In the genomic region with DNA sequence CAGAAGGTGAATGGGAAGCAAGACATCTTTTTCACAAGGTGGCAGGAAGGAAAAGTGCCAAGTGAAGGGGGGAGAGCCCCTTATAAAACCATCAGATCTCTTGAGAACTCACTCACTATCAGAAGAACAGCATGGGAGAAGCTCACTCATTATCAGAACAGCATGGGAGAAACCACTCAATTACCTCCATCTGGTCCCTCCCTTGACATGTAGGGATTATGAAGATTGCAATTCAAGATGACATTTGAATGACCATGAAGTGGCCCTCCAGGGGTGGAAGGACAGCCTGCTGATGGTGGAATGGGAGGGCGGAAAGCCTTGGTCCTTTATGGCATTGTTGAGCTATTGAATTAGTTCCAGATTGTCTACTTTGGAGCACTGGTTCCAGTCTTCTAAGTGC, we compare ENCODE assay signal across 21 cellular contexts.
DNase-seq lines count a peak whose midpoint lies in the region; ATAC-seq and TF ChIP-seq lines count a peak whose summit lies in the region.
"Had no signal": no experiment of that assay in that cellular context is flagged by ENCODE, and none has a peak within 500 bp of the region (broad histone marks: within the 10 kb centered on the region; RNA-seq: fewer than 3 reads in every experiment).

No MANE protein-coding gene starts in this region.

- peaks cover 27% of the 10 kb centered on the region for H3K4me1 Mint-ChIP-seq in WTC11
- H3K4me1 Mint-ChIP-seq: B cell, IgD-negative memory B cell had no signal

- H3K36me3 ChIP-seq in GM23248 (ENCODE audit: low read depth): no peaks in the 10 kb centered on the region
- H3K36me3 ChIP-seq: BLaER1 treated with 17β-estradiol and CSF1 and Interleukin-3, amounts not matched to agents 10 nM and 100 nM had no signal

- no peak overlapping the region for H3K4me3 Mint-ChIP-seq in WTC11
- H3K4me3 Mint-ChIP-seq: B cell; CD8-positive, alpha-beta T cell; GM23338; IgD-negative memory B cell had no signal

- no peak overlapping the region for H3K4me2 ChIP-seq in GM23248 (ENCODE audit: unreplicated experiment)
- H3K4me2 ChIP-seq: BLaER1 treated with 17β-estradiol and CSF1 and Interleukin-3, amounts not matched to agents 10 nM and 100 nM; GM23338 had no signal

- POLR2A ChIA-PET in WTC11 (lab: Charles Lee): no interaction called here

- TF ChIP-seq CTCF in WTC11 (IDR thresholded peaks at IDR 0.05): no peak

- H3K4me3 ChIP-seq in GM23248: no peak overlapping the region
- H3K4me3 ChIP-seq: BLaER1 treated with 17β-estradiol and CSF1 and Interleukin-3, amounts not matched to agents 10 nM and 100 nM; GM12878; GM23338 had no signal

- H3K36me3 Mint-ChIP-seq in WTC11: peaks cover 6% of the 10 kb centered on the region; the same call in 1 of the 2 replicates
- H3K36me3 Mint-ChIP-seq: CD8-positive, alpha-beta T cell; IgD-negative memory B cell had no signal

- H3K9me3 Mint-ChIP-seq in WTC11: peaks cover 23% of the 10 kb centered on the region
- H3K9me3 Mint-ChIP-seq: CD8-positive, alpha-beta T cell; GM23338 had no signal

- H3K27me3 Mint-ChIP-seq in WTC11 (ENCODE audit: low read depth): peaks cover 3% of the 10 kb centered on the region; the same call in 1 of the 2 replicates

- H3K79me2 ChIP-seq in GM23248 (ENCODE audit: insufficient read depth): no peaks in the 10 kb centered on the region

- H2AFZ ChIP-seq in GM23248: no peak overlapping the region
- H2AFZ ChIP-seq: GM23338 had no signal

- no peaks in the 10 kb centered on the region for H3K9me2 ChIP-seq in GM23248 (ENCODE audit: insufficient read depth)

- H3K9ac ChIP-seq in GM23248: no peak overlapping the region
- H3K9ac ChIP-seq: BLaER1 treated with 17β-estradiol and CSF1 and Interleukin-3, amounts not matched to agents 10 nM and 100 nM had no signal

- ATAC-seq in WTC11 (peak; percentile 86), HG03342 (IDR thresholded peaks at IDR 0.05; ENCODE audit: unreplicated experiment) (no peak), GM21515 (IDR thresholded peaks at IDR 0.05; ENCODE audit: unreplicated experiment) (no peak)
- ATAC-seq: CD8-positive, alpha-beta T cell; GM12878; GM23338; HepG2 had no signal

- no peak overlapping the region for H3K27ac Mint-ChIP-seq in WTC11
- H3K27ac Mint-ChIP-seq: B cell; CD8-positive, alpha-beta T cell; GM23338; IgD-negative memory B cell had no signal

- H3K27ac ChIP-seq in GM23248: no peak overlapping the region
- H3K27ac ChIP-seq: BLaER1 treated with 17β-estradiol and CSF1 and Interleukin-3, amounts not matched to agents 10 nM and 100 nM had no signal

- no peaks in the 10 kb centered on the region for H3K27me3 ChIP-seq in GM23248 (replicated peaks; ENCODE audit: insufficient read depth)
- H3K27me3 ChIP-seq: BLaER1 treated with 17β-estradiol and CSF1 and Interleukin-3, amounts not matched to agents 10 nM and 100 nM had no signal

- in situ Hi-C loops in GM23248 (cut with MboI): loop anchor here (25.0 kb wide), 1 partner anchor 498 kb away; no protein-coding TSS in a partner anchor

- peak; percentile 7 for DNase-seq in NCI-H82 (lab: John Stamatoyannopoulos, UW)
- DNase-seq in NCI-H82 treated with DMSO at 0.1 percent for 48 hours (lab: John Stamatoyannopoulos, UW; ENCODE audit: unreplicated experiment): no peak
- peak; percentile 2 for DNase-seq in NCI-H2227 treated with DMSO at 0.1 percent for 48 hours (lab: John Stamatoyannopoulos, UW)
- DNase-seq in WTC11 (ENCODE audit: low spot score): no peak
- peak; percentile 60 for DNase-seq in retina
- no peak for DNase-seq in GM23248
- DNase-seq: CD8-positive, alpha-beta T cell; COR-L47; DMS 273 treated with DMSO at 0.1 percent for 48 hours; DMS53; DND-41; EL; HCEC 1CT had no signal

- no peaks in the 10 kb centered on the region for H3K9me3 ChIP-seq in GM23248 (ENCODE audit: low read depth)

- 22 to 36% methylated on average over 1 of the region's 1 CpG for WGBS in GM23248 (ENCODE audit: low coverage in 1 of 2, low lambda C conversion rate in 2 of 2, missing lambda C conversion rate in 2 of 2), 2 experiments

- H3K4me1 ChIP-seq in GM23248 (ENCODE audit: insufficient read depth): no peaks in the 10 kb centered on the region
- H3K4me1 ChIP-seq: BLaER1 treated with 17β-estradiol and CSF1 and Interleukin-3, amounts not matched to agents 10 nM and 100 nM had no signal

- H3F3A ChIP-seq in GM23248 (ENCODE audit: insufficient read depth): no peaks in the 10 kb centered on the region

- CTCF ChIA-PET in WTC11 (lab: Charles Lee): interaction anchor here (1.4 kb wide), 1 partner anchor 11 kb away, joined by 7 read pairs; no protein-coding TSS in a partner anchor

- no peaks in the 10 kb centered on the region for H4K20me1 ChIP-seq in GM23248 (ENCODE audit: insufficient read depth)
- H4K20me1 ChIP-seq: BLaER1 treated with 17β-estradiol and CSF1 and Interleukin-3, amounts not matched to agents 10 nM and 100 nM had no signal

TF ChIP-seq in WTC11, 78 proteins besides CTCF, POLR2A, EP300 and RAD21 (continues in another document):
- TF ChIP-seq NFATC4 (CRISPR knock-in tag; IDR thresholded peaks at IDR 0.05) (no peak), ZNF263 (CRISPR knock-in tag; IDR thresholded peaks at IDR 0.05; ENCODE audit: low read depth) (no peak), ZNF423 (CRISPR knock-in tag; IDR thresholded peaks at IDR 0.05) (peak; percentile 47; the same call in 1 of the 2 replicates), ZNF138 (CRISPR knock-in tag; conservative IDR thresholded peaks at IDR 0.05) (no peak), FOXK1 (CRISPR knock-in tag; IDR thresholded peaks at IDR 0.05) (no peak), SP1 (CRISPR knock-in tag; conservative IDR thresholded peaks at IDR 0.05) (no peak), ZNF317 (CRISPR knock-in tag; IDR thresholded peaks at IDR 0.05; ENCODE audit: borderline replicate concordance, low read depth) (no peak), ELF4 (CRISPR knock-in tag; IDR thresholded peaks at IDR 0.05; ENCODE audit: low read depth) (no peak), MXD4 (CRISPR knock-in tag; IDR thresholded peaks at IDR 0.05; ENCODE audit: borderline replicate concordance) (no peak), ZNF219 (CRISPR knock-in tag; IDR thresholded peaks at IDR 0.05; ENCODE audit: borderline replicate concordance) (no peak), ZNF232 (CRISPR knock-in tag; IDR thresholded peaks at IDR 0.05) (0 out of 2 replicates have a peak, but pooled peaks have one; percentile 23), CREB1 (CRISPR knock-in tag; IDR thresholded peaks at IDR 0.05) (no peak), TEAD1 (CRISPR knock-in tag; IDR thresholded peaks at IDR 0.05) (peak; percentile 45; the same call in 1 of the 2 replicates), NR3C1 (CRISPR knock-in tag; conservative IDR thresholded peaks at IDR 0.05; ENCODE audit: low read depth) (no peak), CREM (CRISPR knock-in tag; IDR thresholded peaks at IDR 0.05) (no peak), IRF2 (CRISPR knock-in tag; IDR thresholded peaks at IDR 0.05; ENCODE audit: borderline replicate concordance, low read depth) (no peak), SMAD3 (CRISPR knock-in tag; IDR thresholded peaks at IDR 0.05; ENCODE audit: borderline replicate concordance) (no peak)
- TF ChIP-seq, protein P1, sequence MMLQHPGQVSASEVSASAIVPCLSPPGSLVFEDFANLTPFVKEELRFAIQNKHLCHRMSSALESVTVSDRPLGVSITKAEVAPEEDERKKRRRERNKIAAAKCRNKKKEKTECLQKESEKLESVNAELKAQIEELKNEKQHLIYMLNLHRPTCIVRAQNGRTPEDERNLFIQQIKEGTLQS (CRISPR knock-in tag; conservative IDR thresholded peaks at IDR 0.05): no peak
- TF ChIP-seq, protein P2, sequence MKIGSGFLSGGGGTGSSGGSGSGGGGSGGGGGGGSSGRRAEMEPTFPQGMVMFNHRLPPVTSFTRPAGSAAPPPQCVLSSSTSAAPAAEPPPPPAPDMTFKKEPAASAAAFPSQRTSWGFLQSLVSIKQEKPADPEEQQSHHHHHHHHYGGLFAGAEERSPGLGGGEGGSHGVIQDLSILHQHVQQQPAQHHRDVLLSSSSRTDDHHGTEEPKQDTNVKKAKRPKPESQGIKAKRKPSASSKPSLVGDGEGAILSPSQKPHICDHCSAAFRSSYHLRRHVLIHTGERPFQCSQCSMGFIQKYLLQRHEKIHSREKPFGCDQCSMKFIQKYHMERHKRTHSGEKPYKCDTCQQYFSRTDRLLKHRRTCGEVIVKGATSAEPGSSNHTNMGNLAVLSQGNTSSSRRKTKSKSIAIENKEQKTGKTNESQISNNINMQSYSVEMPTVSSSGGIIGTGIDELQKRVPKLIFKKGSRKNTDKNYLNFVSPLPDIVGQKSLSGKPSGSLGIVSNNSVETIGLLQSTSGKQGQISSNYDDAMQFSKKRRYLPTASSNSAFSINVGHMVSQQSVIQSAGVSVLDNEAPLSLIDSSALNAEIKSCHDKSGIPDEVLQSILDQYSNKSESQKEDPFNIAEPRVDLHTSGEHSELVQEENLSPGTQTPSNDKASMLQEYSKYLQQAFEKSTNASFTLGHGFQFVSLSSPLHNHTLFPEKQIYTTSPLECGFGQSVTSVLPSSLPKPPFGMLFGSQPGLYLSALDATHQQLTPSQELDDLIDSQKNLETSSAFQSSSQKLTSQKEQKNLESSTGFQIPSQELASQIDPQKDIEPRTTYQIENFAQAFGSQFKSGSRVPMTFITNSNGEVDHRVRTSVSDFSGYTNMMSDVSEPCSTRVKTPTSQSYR (CRISPR knock-in tag; IDR thresholded peaks at IDR 0.05): no peak
- TF ChIP-seq, protein P3, sequence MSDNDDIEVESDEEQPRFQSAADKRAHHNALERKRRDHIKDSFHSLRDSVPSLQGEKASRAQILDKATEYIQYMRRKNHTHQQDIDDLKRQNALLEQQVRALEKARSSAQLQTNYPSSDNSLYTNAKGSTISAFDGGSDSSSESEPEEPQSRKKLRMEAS (CRISPR knock-in tag; IDR thresholded peaks at IDR 0.05): no peak
- TF ChIP-seq, protein P4, sequence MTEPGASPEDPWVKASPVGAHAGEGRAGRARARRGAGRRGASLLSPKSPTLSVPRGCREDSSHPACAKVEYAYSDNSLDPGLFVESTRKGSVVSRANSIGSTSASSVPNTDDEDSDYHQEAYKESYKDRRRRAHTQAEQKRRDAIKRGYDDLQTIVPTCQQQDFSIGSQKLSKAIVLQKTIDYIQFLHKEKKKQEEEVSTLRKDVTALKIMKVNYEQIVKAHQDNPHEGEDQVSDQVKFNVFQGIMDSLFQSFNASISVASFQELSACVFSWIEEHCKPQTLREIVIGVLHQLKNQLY (CRISPR knock-in tag; IDR thresholded peaks at IDR 0.05): no peak
- TF ChIP-seq, protein P5, sequence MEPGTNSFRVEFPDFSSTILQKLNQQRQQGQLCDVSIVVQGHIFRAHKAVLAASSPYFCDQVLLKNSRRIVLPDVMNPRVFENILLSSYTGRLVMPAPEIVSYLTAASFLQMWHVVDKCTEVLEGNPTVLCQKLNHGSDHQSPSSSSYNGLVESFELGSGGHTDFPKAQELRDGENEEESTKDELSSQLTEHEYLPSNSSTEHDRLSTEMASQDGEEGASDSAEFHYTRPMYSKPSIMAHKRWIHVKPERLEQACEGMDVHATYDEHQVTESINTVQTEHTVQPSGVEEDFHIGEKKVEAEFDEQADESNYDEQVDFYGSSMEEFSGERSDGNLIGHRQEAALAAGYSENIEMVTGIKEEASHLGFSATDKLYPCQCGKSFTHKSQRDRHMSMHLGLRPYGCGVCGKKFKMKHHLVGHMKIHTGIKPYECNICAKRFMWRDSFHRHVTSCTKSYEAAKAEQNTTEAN (CRISPR knock-in tag; IDR thresholded peaks at IDR 0.05): no peak

Comparison
In these comparisons a context has a peak if more than half of its experiments do, and no peak if none do; other contexts are left out.
1. DNase-seq: peak in NCI-H82 (single experiment), NCI-H2227 treated with DMSO at 0.1 percent for 48 hours (single experiment) and retina (single experiment); none in NCI-H82 treated with DMSO at 0.1 percent for 48 hours (single experiment), WTC11 (single experiment) and GM23248 (single experiment).